In the genomic region with DNA sequence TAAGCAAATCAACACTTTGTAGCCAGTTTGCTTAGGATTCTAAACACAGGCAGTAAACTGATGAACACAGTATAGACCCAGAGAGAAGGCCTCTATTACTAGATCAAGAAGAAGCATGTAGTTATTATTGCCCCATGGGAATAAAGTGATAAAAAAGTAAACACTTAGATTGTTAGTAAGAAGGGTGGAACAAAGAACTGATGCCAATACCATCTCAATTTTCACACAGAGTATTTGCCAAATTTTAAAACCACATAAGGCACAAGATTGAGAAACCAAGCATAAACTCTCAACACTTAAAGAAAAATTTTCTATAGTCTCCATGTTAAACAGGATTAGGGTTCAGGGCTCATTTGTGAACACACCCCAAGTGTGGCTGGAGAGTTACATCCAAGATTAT, we compare ENCODE assay signal across 17 cellular contexts.
DNase-seq lines count a peak whose midpoint lies in the region; ATAC-seq and TF ChIP-seq lines count a peak whose summit lies in the region.
"Had no signal": no experiment of that assay in that cellular context is flagged by ENCODE, and none has a peak within 500 bp of the region (broad histone marks: within the 10 kb centered on the region; RNA-seq: fewer than 3 reads in every experiment).

No MANE protein-coding gene starts in this region.

- H3K9ac ChIP-seq in GM23248, result no peak overlapping the region

- TF ChIP-seq EP300 in ovary (IDR thresholded peaks at IDR 0.05), result no peak

- H3K9me3 ChIP-seq in GM23248 (ENCODE audit: low read depth), result no peaks in the 10 kb centered on the region
- no peaks in the 10 kb centered on the region for H3K9me3 ChIP-seq in ovary
- H3K9me3 ChIP-seq: BE2C had no signal

- DNase-seq in AG10803 (ENCODE audit: low read depth) (peak; percentile 30), GM23248 (peak; percentile 14), cardiac fibroblast (ENCODE audit: low read depth in 2 of 2) (peak; percentile 7 to 19), fibroblast of peridontal ligament (ENCODE audit: extremely low read depth) (peak; percentile 65), NCI-H226 (no peak), ovary (no peak)
- DNase-seq: BE2C; CD4-positive, alpha-beta memory T cell; COR-L47; DND-41; GDM1; H7 had no signal

- no peaks in the 10 kb centered on the region for H3K79me2 ChIP-seq in GM23248 (ENCODE audit: insufficient read depth)

- H3K9me2 ChIP-seq in GM23248 (ENCODE audit: insufficient read depth), result no peaks in the 10 kb centered on the region

- TF ChIP-seq POLR2A in ovary (IDR thresholded peaks at IDR 0.05), result no peak

- intact Hi-C loops in ovary (cut with DNase I), result no loop called here

- no peak overlapping the region for H2AFZ ChIP-seq in GM23248
- H2AFZ ChIP-seq: GM23338 had no signal

- H3K27ac ChIP-seq in GM23248 (no peak overlapping the region), ovary (no peak overlapping the region)
- H3K27ac ChIP-seq: C4-2B had no signal

- ATAC-seq in GM18498 (IDR thresholded peaks at IDR 0.05; ENCODE audit: unreplicated experiment) (no peak), GM21737 (IDR thresholded peaks at IDR 0.05; ENCODE audit: unreplicated experiment) (no peak)
- ATAC-seq: GM23338, HepG2 had no signal

- no peaks in the 10 kb centered on the region for H3F3A ChIP-seq in GM23248 (ENCODE audit: insufficient read depth)

- H3K36me3 ChIP-seq in GM23248 (ENCODE audit: low read depth), result no peaks in the 10 kb centered on the region
- no peaks in the 10 kb centered on the region for H3K36me3 ChIP-seq in ovary
- H3K36me3 ChIP-seq: BE2C had no signal

- no peak overlapping the region for H3K4me2 ChIP-seq in GM23248 (ENCODE audit: unreplicated experiment)

- H3K4me3 ChIP-seq in AG10803 (ENCODE audit: low read length) (no peak overlapping the region), GM23248 (no peak overlapping the region), cardiac fibroblast (replicated peaks in 1 of 2; ENCODE audit: low read depth in 2 of 2, low read length in 2 of 2) (no peak overlapping the region), ovary (no peak overlapping the region)
- H3K4me3 ChIP-seq: GM23338 had no signal

- no peaks in the 10 kb centered on the region for H3K4me1 ChIP-seq in GM23248 (ENCODE audit: insufficient read depth)
- H3K4me1 ChIP-seq in ovary (ENCODE audit: insufficient read depth), result no peaks in the 10 kb centered on the region
- H3K4me1 ChIP-seq: BE2C had no signal

- no peak for TF ChIP-seq CTCF in AG10803 (conservative IDR thresholded peaks at IDR 0.05; ENCODE audit: low read length)
- TF ChIP-seq CTCF in cardiac fibroblast (IDR thresholded peaks at IDR 0.05; ENCODE audit: low read depth, low read length), result no peak
- TF ChIP-seq CTCF in ovary (IDR thresholded peaks at IDR 0.05), result no peak

- no peaks in the 10 kb centered on the region for H3K27me3 ChIP-seq in GM23248 (replicated peaks; ENCODE audit: insufficient read depth)
- no peaks in the 10 kb centered on the region for H3K27me3 ChIP-seq in ovary
- H3K27me3 ChIP-seq: BE2C had no signal

- in situ Hi-C loops in GM23248 (cut with MboI), result no loop called here

- no peaks in the 10 kb centered on the region for H4K20me1 ChIP-seq in GM23248 (ENCODE audit: insufficient read depth)

Comparison
In these comparisons a context has a peak if more than half of its experiments do, and no peak if none do; other contexts are left out.
1. DNase-seq: peak in AG10803 (single experiment), GM23248 (single experiment), cardiac fibroblast (2 of 2) and fibroblast of peridontal ligament (single experiment); none in NCI-H226 (single experiment) and ovary (0 of 5).